In genomic region chr13:30022796-30023195, GRCh38 we compare ENCODE assay signal across 1 cellular context.
TF ChIP-seq lines count a peak whose summit lies in the region.

No MANE protein-coding gene starts in this region.

TF ChIP-seq in SK-N-SH, 30 proteins besides CTCF, POLR2A, EP300 and RAD21 (continued from another document):
- no peak for TF ChIP-seq IRF3 (IDR thresholded peaks at IDR 0.05; ENCODE audit: low read depth, low read length)
- no peak for TF ChIP-seq SIN3A (IDR thresholded peaks at IDR 0.05; ENCODE audit: borderline replicate concordance, low read depth, low read length)
- TF ChIP-seq RCOR1 (IDR thresholded peaks at IDR 0.05; ENCODE audit: low read length): no peak
- TF ChIP-seq, protein P1, sequence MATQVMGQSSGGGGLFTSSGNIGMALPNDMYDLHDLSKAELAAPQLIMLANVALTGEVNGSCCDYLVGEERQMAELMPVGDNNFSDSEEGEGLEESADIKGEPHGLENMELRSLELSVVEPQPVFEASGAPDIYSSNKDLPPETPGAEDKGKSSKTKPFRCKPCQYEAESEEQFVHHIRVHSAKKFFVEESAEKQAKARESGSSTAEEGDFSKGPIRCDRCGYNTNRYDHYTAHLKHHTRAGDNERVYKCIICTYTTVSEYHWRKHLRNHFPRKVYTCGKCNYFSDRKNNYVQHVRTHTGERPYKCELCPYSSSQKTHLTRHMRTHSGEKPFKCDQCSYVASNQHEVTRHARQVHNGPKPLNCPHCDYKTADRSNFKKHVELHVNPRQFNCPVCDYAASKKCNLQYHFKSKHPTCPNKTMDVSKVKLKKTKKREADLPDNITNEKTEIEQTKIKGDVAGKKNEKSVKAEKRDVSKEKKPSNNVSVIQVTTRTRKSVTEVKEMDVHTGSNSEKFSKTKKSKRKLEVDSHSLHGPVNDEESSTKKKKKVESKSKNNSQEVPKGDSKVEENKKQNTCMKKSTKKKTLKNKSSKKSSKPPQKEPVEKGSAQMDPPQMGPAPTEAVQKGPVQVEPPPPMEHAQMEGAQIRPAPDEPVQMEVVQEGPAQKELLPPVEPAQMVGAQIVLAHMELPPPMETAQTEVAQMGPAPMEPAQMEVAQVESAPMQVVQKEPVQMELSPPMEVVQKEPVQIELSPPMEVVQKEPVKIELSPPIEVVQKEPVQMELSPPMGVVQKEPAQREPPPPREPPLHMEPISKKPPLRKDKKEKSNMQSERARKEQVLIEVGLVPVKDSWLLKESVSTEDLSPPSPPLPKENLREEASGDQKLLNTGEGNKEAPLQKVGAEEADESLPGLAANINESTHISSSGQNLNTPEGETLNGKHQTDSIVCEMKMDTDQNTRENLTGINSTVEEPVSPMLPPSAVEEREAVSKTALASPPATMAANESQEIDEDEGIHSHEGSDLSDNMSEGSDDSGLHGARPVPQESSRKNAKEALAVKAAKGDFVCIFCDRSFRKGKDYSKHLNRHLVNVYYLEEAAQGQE (IDR thresholded peaks at IDR 0.05; ENCODE audit: low read depth, low read length): no peak
- TF ChIP-seq EZH2phosphoT487 (IDR thresholded peaks at IDR 0.05; ENCODE audit: borderline replicate concordance, low read depth): no peak
- no peak for TF ChIP-seq CHD2 (IDR thresholded peaks at IDR 0.05; ENCODE audit: low read length, partially characterized antibody)
- no peak for TF ChIP-seq NRF1 (IDR thresholded peaks at IDR 0.05; ENCODE audit: low read depth, low read length)
- no peak for TF ChIP-seq RXRA (IDR thresholded peaks at IDR 0.05; ENCODE audit: borderline replicate concordance, low read depth)
TF ChIP-seq in SK-N-SH: peak in this region for 0.
